Comparison of ENCODE assay signal across 10 cellular contexts in genomic region chr6:154298297-154298696, GRCh38. TPM values are rescaled to one million over a fixed set of nuclear protein-coding genes. Genes with fewer than 3 reads are reported as not detected.
A peak's percentile ranks its signal among the peaks of the same experiment; 100 is the strongest.
DNase-seq lines count a peak whose midpoint lies in the region; ATAC-seq and TF ChIP-seq lines count a peak whose summit lies in the region.
"Had no signal": no experiment of that assay in that cellular context is flagged by ENCODE, and none has a peak within 500 bp of the region (broad histone marks: within the 10 kb centered on the region; RNA-seq: fewer than 3 reads in every experiment).

No MANE protein-coding gene starts in this region.

- in situ Hi-C loops in brain microvascular endothelial cell (cut with HindIII; ENCODE audit: low pct_ligation_motif_present, low sequenced_read_pairs), result no loop called here

- H3K9me3 ChIP-seq in body of pancreas (no peaks in the 10 kb centered on the region), osteoblast (ENCODE audit: low read depth, low read length) (no peaks in the 10 kb centered on the region)

- peak overlapping the region; percentile 34 to 53 (median 44) for H3K27ac ChIP-seq in body of pancreas
- no peak overlapping the region for H3K27ac ChIP-seq in osteoblast (ENCODE audit: low read depth, low read length)
- no peak overlapping the region for H3K27ac ChIP-seq in brain microvascular endothelial cell

- no peak for TF ChIP-seq POLR2A in body of pancreas (IDR thresholded peaks at IDR 0.05)

- no peaks in the 10 kb centered on the region for H3K79me2 ChIP-seq in osteoblast (ENCODE audit: insufficient read depth, low read length)

- WGBS in body of pancreas, 2 donors, result 44 to 50% methylated on average over 3 of the region's 3 CpGs

- TF ChIP-seq CTCF in body of pancreas (IDR thresholded peaks at IDR 0.05) (no peak), osteoblast (IDR thresholded peaks at IDR 0.05; ENCODE audit: extremely low read depth, low read depth, low read length) (no peak), brain microvascular endothelial cell (IDR thresholded peaks at IDR 0.05; ENCODE audit: low read depth, low read length, missing control alignments) (no peak)

- no peaks in the 10 kb centered on the region for H3K36me3 ChIP-seq in body of pancreas (replicated peaks in 1 of 2; ENCODE audit: insufficient read depth in 1 of 2, low read depth in 2 of 2)
- no peaks in the 10 kb centered on the region for H3K36me3 ChIP-seq in osteoblast (ENCODE audit: insufficient read depth, low read length)
- no peaks in the 10 kb centered on the region for H3K36me3 ChIP-seq in brain microvascular endothelial cell (replicated peaks)

- no peaks in the 10 kb centered on the region for H3K9me3 Mint-ChIP-seq in activated T-helper 1 cell treated with anti-CD3 and anti-CD28 coated beads, Interleukin-12 subunit alpha, Interleukin-12 subunit beta, Interleukin-2, Interleukin-4 antibody, amounts not matched to agents 30 ng/mL and 10 ng/mL and 1 ng/mL, durations not matched to agents 14 hours and 24 hours and 36 hours
- H3K9me3 Mint-ChIP-seq: activated B cell treated with CpG ODN at 0.5 μM for 24 hours had no signal

- no peak overlapping the region for H3K4me3 Mint-ChIP-seq in activated T-helper 1 cell treated with anti-CD3 and anti-CD28 coated beads, Interleukin-12 subunit alpha, Interleukin-12 subunit beta, Interleukin-2, Interleukin-4 antibody, amounts not matched to agents 30 ng/mL and 10 ng/mL and 1 ng/mL, durations not matched to agents 14 hours and 24 hours and 36 hours
- H3K4me3 Mint-ChIP-seq: activated B cell treated with CpG ODN at 0.5 μM for 24 hours had no signal

- ATAC-seq in GM18870 (IDR thresholded peaks at IDR 0.05; ENCODE audit: unreplicated experiment), result peak; percentile 50
- peak; percentile 38 for ATAC-seq in HG03064 (IDR thresholded peaks at IDR 0.05; ENCODE audit: low read depth, unreplicated experiment)
- ATAC-seq in body of pancreas, result peak; percentile 81
- ATAC-seq in HG03469 (IDR thresholded peaks at IDR 0.05; ENCODE audit: unreplicated experiment), result no peak
- no peak for ATAC-seq in GM21360 (IDR thresholded peaks at IDR 0.05; ENCODE audit: unreplicated experiment)

- peaks cover 7% of the 10 kb centered on the region for H3K4me1 Mint-ChIP-seq in activated T-helper 1 cell treated with anti-CD3 and anti-CD28 coated beads, Interleukin-12 subunit alpha, Interleukin-12 subunit beta, Interleukin-2, Interleukin-4 antibody, amounts not matched to agents 30 ng/mL and 10 ng/mL and 1 ng/mL, durations not matched to agents 14 hours and 24 hours and 36 hours (ENCODE audit: low read depth)

- peaks cover 11% of the 10 kb centered on the region for H3K27me3 Mint-ChIP-seq in activated T-helper 1 cell treated with anti-CD3 and anti-CD28 coated beads, Interleukin-12 subunit alpha, Interleukin-12 subunit beta, Interleukin-2, Interleukin-4 antibody, amounts not matched to agents 30 ng/mL and 10 ng/mL and 1 ng/mL, durations not matched to agents 14 hours and 24 hours and 36 hours (ENCODE audit: insufficient read depth)
- H3K27me3 Mint-ChIP-seq: activated B cell treated with CpG ODN at 0.5 μM for 24 hours had no signal

- peak overlapping the region; percentile 61 for H3K4me2 ChIP-seq in osteoblast (ENCODE audit: insufficient read depth, low read length)

- H2AFZ ChIP-seq in osteoblast (ENCODE audit: low read length), result no peak overlapping the region

- H3K4me1 ChIP-seq in body of pancreas (peaks cover 13% of the 10 kb centered on the region), osteoblast (ENCODE audit: insufficient read depth, low read length) (peaks cover 23% of the 10 kb centered on the region)

- no peaks in the 10 kb centered on the region for H3K27me3 ChIP-seq in body of pancreas
- no peaks in the 10 kb centered on the region for H3K27me3 ChIP-seq in osteoblast (ENCODE audit: insufficient read depth, low read length)
- H3K27me3 ChIP-seq in brain microvascular endothelial cell (replicated peaks), result no peaks in the 10 kb centered on the region

- no peak overlapping the region for H3K4me3 ChIP-seq in body of pancreas
- H3K4me3 ChIP-seq in osteoblast (ENCODE audit: insufficient read depth, low read length), result no peak overlapping the region
- H3K4me3 ChIP-seq in brain microvascular endothelial cell (ENCODE audit: low read depth, low read length), result no peak overlapping the region

- DNase-seq in body of pancreas (no peak), osteoblast (ENCODE audit: insufficient read length, low spot score, missing footprints) (no peak), brain microvascular endothelial cell (no peak)
- DNase-seq in activated T-helper 1 cell treated with anti-CD3 and anti-CD28 coated beads, Interleukin-12 subunit alpha, Interleukin-12 subunit beta, Interleukin-2, Interleukin-4 antibody, amounts not matched to agents 30 ng/mL and 10 ng/mL and 1 ng/mL, durations not matched to agents 14 hours and 24 hours and 36 hours (ENCODE audit: low spot score), result no peak
- DNase-seq: activated B cell treated with CpG ODN at 0.5 μM for 24 hours, retina had no signal

- no peaks in the 10 kb centered on the region for H3K36me3 Mint-ChIP-seq in activated T-helper 1 cell treated with anti-CD3 and anti-CD28 coated beads, Interleukin-12 subunit alpha, Interleukin-12 subunit beta, Interleukin-2, Interleukin-4 antibody, amounts not matched to agents 30 ng/mL and 10 ng/mL and 1 ng/mL, durations not matched to agents 14 hours and 24 hours and 36 hours (ENCODE audit: low read depth)

- no peak overlapping the region for H3K27ac Mint-ChIP-seq in activated T-helper 1 cell treated with anti-CD3 and anti-CD28 coated beads, Interleukin-12 subunit alpha, Interleukin-12 subunit beta, Interleukin-2, Interleukin-4 antibody, amounts not matched to agents 30 ng/mL and 10 ng/mL and 1 ng/mL, durations not matched to agents 14 hours and 24 hours and 36 hours
- H3K27ac Mint-ChIP-seq: activated B cell treated with CpG ODN at 0.5 μM for 24 hours had no signal

- intact Hi-C loops in body of pancreas (cut with DNase I), result no loop called here
- intact Hi-C loops in activated T-helper 1 cell treated with anti-CD3 and anti-CD28 coated beads, Interleukin-12 subunit alpha, Interleukin-12 subunit beta, Interleukin-2, Interleukin-4 antibody, amounts not matched to agents 30 ng/mL and 10 ng/mL and 1 ng/mL, durations not matched to agents 14 hours and 24 hours and 36 hours (cut with micrococcal nuclease), result no loop called here

- no peaks in the 10 kb centered on the region for H4K20me1 ChIP-seq in osteoblast (ENCODE audit: insufficient read depth, low read length)

RNA-seq across cellular contexts. Expression of gene IPCEF1, which starts 58.3 kb away (rescaled TPM):
- total RNA-seq in body of pancreas (1 to 10 TPM; 3.0 to 5.7 TPM), osteoblast (0.36 and 0.88 TPM in 2 replicates)
- total RNA-seq in activated T-helper 1 cell treated with anti-CD3 and anti-CD28 coated beads, Interleukin-12 subunit alpha, Interleukin-12 subunit beta, Interleukin-2, Interleukin-4 antibody, amounts not matched to agents 30 ng/mL and 10 ng/mL and 1 ng/mL, durations not matched to agents 14 hours and 24 hours and 36 hours, result 4.2 and 5.1 TPM in 2 replicates

Comparison
In these comparisons a context has a peak if more than half of its experiments do, and no peak if none do; other contexts are left out.
1. ATAC-seq: peak in GM18870 (single experiment), HG03064 (single experiment) and body of pancreas (single experiment); none in HG03469 (single experiment) and GM21360 (single experiment).
2. H3K27ac ChIP-seq: peak in body of pancreas (4 of 4); none in osteoblast (single experiment) and brain microvascular endothelial cell (single experiment).